Comparison of ENCODE assay signal across 24 cellular contexts in the genomic region with DNA sequence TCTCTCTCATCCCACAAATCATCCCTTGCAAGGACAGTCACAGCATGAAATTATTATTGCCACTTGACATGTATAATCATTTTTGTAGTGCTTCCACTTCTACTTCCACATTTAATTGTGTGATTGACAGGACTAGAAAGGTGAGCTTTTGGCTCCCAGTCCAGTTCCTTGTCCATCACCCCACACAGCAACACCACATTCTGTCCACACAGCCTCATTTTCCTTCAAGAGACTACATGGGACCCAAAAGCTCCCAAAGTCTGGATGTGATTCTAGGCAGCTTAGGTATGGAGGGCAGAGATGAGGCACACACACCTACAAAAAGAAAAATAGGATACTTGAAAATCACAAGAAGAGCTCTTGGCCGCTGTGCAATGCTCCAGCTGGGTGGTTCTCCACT.
"Had no signal": no experiment of that assay in that cellular context is flagged by ENCODE, and none has a peak within 500 bp of the region (broad histone marks: within the 10 kb centered on the region; RNA-seq: fewer than 3 reads in every experiment).

No MANE protein-coding gene starts in this region.

- H3K27me3 Mint-ChIP-seq: stimulated activated naive B cell treated with anti-CD40 and anti-IgM and Interleukin-4, amounts not matched to agents 10 μg/mL and 1 μg/mL and 100 μg/mL, for 72 hours had no signal

- H3K27ac Mint-ChIP-seq: nephron progenitor cell; stimulated activated naive B cell treated with anti-CD40 and anti-IgM and Interleukin-4, amounts not matched to agents 10 μg/mL and 1 μg/mL and 100 μg/mL, for 72 hours; stimulated activated naive CD8-positive, alpha-beta T cell treated with anti-CD3 and anti-CD28 coated beads, Interleukin-15, Interleukin-2, amounts not matched to agents 100 ng/mL and 50 ng/mL, for 24 hours had no signal

- ATAC-seq: left cardiac atrium; lower lobe of right lung; naive thymus-derived CD8-positive, alpha-beta T cell had no signal

- H3K9me3 Mint-ChIP-seq: stimulated activated naive CD8-positive, alpha-beta T cell treated with anti-CD3 and anti-CD28 coated beads, Interleukin-15, Interleukin-2, amounts not matched to agents 100 ng/mL and 50 ng/mL, for 24 hours had no signal

- H3K36me3 ChIP-seq: esophagus squamous epithelium, left ventricle myocardium inferior, lower lobe of right lung, ovary, right lobe of liver, thoracic aorta, tibial nerve, upper lobe of left lung had no signal

- H3K27me3 ChIP-seq: ovary, right lobe of liver, tibial nerve, upper lobe of left lung had no signal

- H3K9me3 ChIP-seq: lower lobe of right lung, ovary, right lobe of liver had no signal

- FAIRE-seq: islet of Langerhans, small intestine had no signal

- DNase-seq: dermis blood vessel endothelial cell; effector memory CD4-positive, alpha-beta T cell; erythroblast; esophagus squamous epithelium; foreskin melanocyte; glutamatergic neuron; left cardiac atrium; left ventricle myocardium inferior; lower lobe of right lung; naive thymus-derived CD8-positive, alpha-beta T cell; nephron progenitor cell; occipital lobe; ovary; right lobe of liver; small intestine; stimulated activated CD4-positive, alpha-beta T cell treated with anti-CD3 and anti-CD28 coated beads, Interleukin-15, amount 100 ng/mL, for 24 hours; stimulated activated CD4-positive, alpha-beta T cell treated with anti-CD3 and anti-CD28 coated beads, Interleukin-2, amount 100 ng/mL, for 48 hours; stimulated activated naive B cell treated with anti-CD40 and anti-IgM and Interleukin-4, amounts not matched to agents 10 μg/mL and 1 μg/mL and 100 μg/mL, for 72 hours; upper lobe of left lung had no signal

- H3K4me3 ChIP-seq: coronary artery, esophagus squamous epithelium, left ventricle myocardium inferior, lower lobe of right lung, ovary, right lobe of liver, thoracic aorta, tibial nerve, upper lobe of left lung had no signal

- H3K27ac ChIP-seq: coronary artery, esophagus squamous epithelium, left ventricle myocardium inferior, lower lobe of right lung, ovary, right lobe of liver, thoracic aorta, tibial nerve, upper lobe of left lung had no signal

- H3K4me3 Mint-ChIP-seq: naive thymus-derived CD8-positive, alpha-beta T cell; nephron progenitor cell; stimulated activated naive B cell treated with anti-CD40 and anti-IgM and Interleukin-4, amounts not matched to agents 10 μg/mL and 1 μg/mL and 100 μg/mL, for 72 hours; stimulated activated naive CD8-positive, alpha-beta T cell treated with anti-CD3 and anti-CD28 coated beads, Interleukin-15, Interleukin-2, amounts not matched to agents 100 ng/mL and 50 ng/mL, for 24 hours had no signal
